1 cellular context compared by ENCODE assay signal in genomic region chr1:46341222-46342083, GRCh38.
TF ChIP-seq lines count a peak whose summit lies in the region.

No MANE protein-coding gene starts in this region.

TF ChIP-seq in K562, 482 proteins besides CTCF, POLR2A, EP300 and RAD21 (continued from another document):
- 0 out of 4 replicates have a peak, but pooled peaks of 1 of the 2 experiments have one; percentile 2 for TF ChIP-seq ZNF639 (CRISPR knock-in tag; conservative IDR thresholded peaks at IDR 0.05 in 1 of 2, IDR thresholded peaks at IDR 0.05 in 1 of 2)
- no peak for TF ChIP-seq BMI1 (IDR thresholded peaks at IDR 0.05; ENCODE audit: low read length)
- no peak for TF ChIP-seq CBFA2T3 (IDR thresholded peaks at IDR 0.05)
- no peak for TF ChIP-seq KHSRP (IDR thresholded peaks at IDR 0.05)
- TF ChIP-seq BCL6 (CRISPR knock-in tag; IDR thresholded peaks at IDR 0.05) = no peak
- TF ChIP-seq CTCFL (IDR thresholded peaks at IDR 0.05; ENCODE audit: borderline replicate concordance, insufficient read depth, low read depth, low read length, poor library complexity, severe bottlenecking) = no peak
- no peak for TF ChIP-seq TRIM25 (IDR thresholded peaks at IDR 0.05; ENCODE audit: borderline replicate concordance)
- TF ChIP-seq ZNF175 (CRISPR knock-in tag; IDR thresholded peaks at IDR 0.05; ENCODE audit: low read depth) = no peak
- no peak for TF ChIP-seq STAT6 (CRISPR knock-in tag; IDR thresholded peaks at IDR 0.05)
- peak; percentile 55; the same call in 1 of the 2 replicates for TF ChIP-seq ZNF512 (tag; IDR thresholded peaks at IDR 0.05)
